ENCODE assay signal across 32 cellular contexts in genomic region chr7:37153376-37153775, GRCh38.
"Had no signal": no experiment of that assay in that cellular context is flagged by ENCODE, and none has a peak within 500 bp of the region (broad histone marks: within the 10 kb centered on the region; RNA-seq: fewer than 3 reads in every experiment).

No MANE protein-coding gene starts in this region.

- H3K27me3 ChIP-seq: ascending aorta, cardiac muscle cell had no signal

- H3K4me1 ChIP-seq: ascending aorta had no signal

- H3K9me3 ChIP-seq: ascending aorta had no signal

- H3K4me3 ChIP-seq: ascending aorta, cardiac muscle cell had no signal

- ATAC-seq: activated CD4-positive, alpha-beta T cell treated with anti-CD3 and anti-CD28 coated beads for 36 hours; activated CD4-positive, CD25-positive, alpha-beta regulatory T cell treated with anti-CD3 and anti-CD28 coated beads, Interleukin-2, amount 50 U/mL, for 24 hours; activated CD8-positive, alpha-beta memory T cell treated with anti-CD3 and anti-CD28 coated beads, Interleukin-2, amount 10 ng/mL, durations not matched to agents 7 days and 5 days; activated CD8-positive, alpha-beta T cell treated with anti-CD3 and anti-CD28 coated beads, Interleukin-2, amount 10 ng/mL, durations not matched to agents 7 days and 5 days; activated naive CD8-positive, alpha-beta T cell treated with anti-CD3 and anti-CD28 coated beads, Interleukin-2, amount 50 U/mL, for 24 hours; T-cell; WTC11 had no signal

- DNase-seq: activated CD4-positive, alpha-beta memory T cell treated with anti-CD3 and anti-CD28 coated beads, Interleukin-2, amount 10 ng/mL, durations not matched to agents 7 days and 5 days; activated CD4-positive, alpha-beta T cell treated with anti-CD3 and anti-CD28 coated beads for 1 hour; activated CD4-positive, alpha-beta T cell treated with anti-CD3 and anti-CD28 coated beads for 36 hours; activated CD4-positive, alpha-beta T cell treated with anti-CD3 and anti-CD28 coated beads for 48 hours; activated CD4-positive, alpha-beta T cell treated with anti-CD3 and anti-CD28 coated beads, Interleukin-2, amount 10 ng/mL, durations not matched to agents 7 days and 5 days; activated CD4-positive, alpha-beta T cell treated with anti-CD3 and anti-CD28 coated beads, Interleukin-2, amount 50 U/mL, for 48 hours; activated CD4-positive, CD25-positive, alpha-beta regulatory T cell; activated CD8-positive, alpha-beta memory T cell treated with anti-CD3 and anti-CD28 coated beads for 24 hours; activated CD8-positive, alpha-beta memory T cell treated with anti-CD3 and anti-CD28 coated beads, Interleukin-2, amount 10 ng/mL, durations not matched to agents 7 days and 5 days; activated CD8-positive, alpha-beta memory T cell treated with anti-CD3 and anti-CD28 coated beads, Interleukin-2, amount 50 U/mL, for 48 hours; activated CD8-positive, alpha-beta T cell treated with anti-CD3 and anti-CD28 coated beads, Interleukin-2, amount 10 ng/mL, durations not matched to agents 7 days and 5 days; activated effector memory CD4-positive, alpha-beta T cell treated with Interleukin-2 at 50 U/mL for 16 hours; activated gamma-delta T cell; activated naive CD4-positive, alpha-beta T cell treated with anti-CD3 and anti-CD28 coated beads, Interleukin-2, amount 10 ng/mL, durations not matched to agents 7 days and 5 days; activated naive CD4-positive, alpha-beta T cell treated with Interleukin-2 at 50 U/mL for 16 hours; activated naive CD8-positive, alpha-beta T cell treated with anti-CD3 and anti-CD28 coated beads, Interleukin-2, amount 10 ng/mL, durations not matched to agents 7 days and 5 days; activated naive CD8-positive, alpha-beta T cell treated with anti-CD3 and anti-CD28 coated beads, Interleukin-2, amount 50 U/mL, for 24 hours; activated T-cell treated with anti-CD3 and anti-CD28 coated beads, Interleukin-2, amount 50 U/mL, for 24 hours; activated T-cell treated with anti-CD3 and anti-CD28 coated beads, Interleukin-2, amount 50 U/mL, for 48 hours; amygdala; anterior cingulate cortex; caudate nucleus; cerebellar nuclear complex; T-cell; T-helper 2 cell; T-helper 9 cell; WERI-Rb-1 had no signal

- FAIRE-seq: bronchial epithelial cell had no signal

- H3K36me3 ChIP-seq: ascending aorta, cardiac muscle cell, WERI-Rb-1 had no signal

- H3K27ac ChIP-seq: ascending aorta, cardiac muscle cell, WERI-Rb-1 had no signal
